Comparison of ENCODE assay signal across 8 cellular contexts in the genomic region with DNA sequence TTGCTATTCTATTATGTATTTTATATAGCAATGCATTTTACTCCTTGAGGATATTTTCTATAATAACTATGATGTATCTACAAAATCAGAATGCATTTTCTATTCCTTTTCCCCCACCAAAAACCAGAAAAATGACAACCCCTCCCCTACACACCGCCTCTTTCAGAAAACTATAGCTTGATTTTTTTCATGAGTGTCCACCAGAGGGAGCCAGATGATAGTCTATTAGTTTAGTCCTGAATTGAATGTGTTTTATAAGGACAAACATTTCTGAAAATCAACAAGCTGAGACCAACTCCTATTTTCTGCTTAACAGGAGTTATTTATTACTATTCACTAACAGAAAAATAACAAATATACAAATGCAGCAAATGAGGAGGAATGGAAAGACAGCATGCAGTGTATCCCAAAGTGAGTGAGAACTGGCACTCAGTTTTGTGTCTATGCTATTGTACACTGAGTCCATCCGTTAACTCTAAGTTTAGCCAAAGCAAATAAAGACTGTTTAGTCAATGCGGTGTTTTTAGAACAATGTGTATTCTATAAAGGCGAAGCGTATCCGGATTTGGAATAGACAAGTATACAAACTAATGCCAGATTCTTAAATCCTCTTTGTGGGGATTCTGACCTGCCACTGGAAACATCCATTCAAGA.
DNase-seq lines count a peak whose midpoint lies in the region; ATAC-seq and TF ChIP-seq lines count a peak whose summit lies in the region.

No MANE protein-coding gene starts in this region.

- no peak for TF ChIP-seq EP300 in transverse colon (IDR thresholded peaks at IDR 0.05; ENCODE audit: low read depth)

- ATAC-seq in lower lobe of right lung = peak; percentile 56 to 59
- no peak for ATAC-seq in HG02973 (IDR thresholded peaks at IDR 0.05; ENCODE audit: unreplicated experiment)

- no peak overlapping the region for H3K4me3 Mint-ChIP-seq in chondrocyte (ENCODE audit: unreplicated experiment)

- peaks cover 22% of the 10 kb centered on the region for H3K4me1 ChIP-seq in lower lobe of right lung
- H3K4me1 ChIP-seq in transverse colon = peaks cover 0 to 3% (median 0%) of the 10 kb centered on the region in 4 donors

- no peak overlapping the region for H3K27ac Mint-ChIP-seq in chondrocyte (ENCODE audit: unreplicated experiment)

- WGBS in transverse colon (ENCODE audit: low coverage in 1 of 2), 2 donors = 44 to 47% methylated on average over 6 of the region's 6 CpGs

- intact Hi-C loops in lower lobe of right lung (cut with DNase I) = loop anchor here (5.0 kb wide), 1 partner anchor 345 kb away; no protein-coding TSS in a partner anchor
- intact Hi-C loops in transverse colon (cut with DNase I; ENCODE audit: low total_unique reads) = loop anchor here (5.0 kb wide), 1 partner anchor 345 kb away; no protein-coding TSS in a partner anchor

- peak; percentile 40 to 63 for DNase-seq in activated CD4-positive, alpha-beta T cell treated with anti-CD3 and anti-CD28 coated beads for 4 hours
- DNase-seq in activated CD4-positive, alpha-beta T cell treated with anti-CD3 and anti-CD28 coated beads for 1 hour = no peak
- DNase-seq in KBM-7 (peak; percentile 79), SHP77 (lab: John Stamatoyannopoulos, UW) (peak; percentile 29 to 41), chondrocyte (ENCODE audit: low spot score) (no peak), lower lobe of right lung (no peak), transverse colon (no peak)

- in situ Hi-C loops in KBM-7 (cut with MboI; ENCODE audit: low pct_unique_long_range_greater_than_20kb, low sequenced_read_pairs) = loop anchor here (10.0 kb wide), 1 partner anchor 342 kb away; no protein-coding TSS in a partner anchor
- in situ Hi-C loops in transverse colon (cut with MboI; ENCODE audit: low pct_ligation_motif_present in 1 of 4, low pct_unique_long_range_greater_than_20kb in 1 of 4, low sequenced_read_pairs in 3 of 4) = loop anchor here in 2 of 4 donors (5.0 kb wide), 2 partner anchors 345 to 355 kb away; no protein-coding TSS in a partner anchor

- H3K4me3 ChIP-seq in lower lobe of right lung (no peak overlapping the region), transverse colon (no peak overlapping the region)

- H3K4me1 Mint-ChIP-seq in chondrocyte (ENCODE audit: low read depth) = no peaks in the 10 kb centered on the region

- no peaks in the 10 kb centered on the region for H3K9me3 Mint-ChIP-seq in chondrocyte (ENCODE audit: low read depth)

- H3K9me3 ChIP-seq in lower lobe of right lung = no peaks in the 10 kb centered on the region
- H3K9me3 ChIP-seq in transverse colon = no peaks in the 10 kb centered on the region

- peaks cover 9% of the 10 kb centered on the region for H3K27me3 Mint-ChIP-seq in chondrocyte (ENCODE audit: low read depth)

- peak; percentile 97 for TF ChIP-seq CTCF in chondrocyte (IDR thresholded peaks at IDR 0.05)
- TF ChIP-seq CTCF in lower lobe of right lung (IDR thresholded peaks at IDR 0.05) = peak; percentile 73
- TF ChIP-seq CTCF in transverse colon (IDR thresholded peaks at IDR 0.05) = peak; percentile 66 to 76 (median 71)

- H3K36me3 Mint-ChIP-seq in chondrocyte (ENCODE audit: low read depth) = no peaks in the 10 kb centered on the region

- TF ChIP-seq POLR2A in transverse colon (IDR thresholded peaks at IDR 0.05) = no peak

- H3K27me3 ChIP-seq in lower lobe of right lung (ENCODE audit: low read depth) (no peaks in the 10 kb centered on the region), transverse colon (no peaks in the 10 kb centered on the region)

- no peak overlapping the region for H3K27ac ChIP-seq in lower lobe of right lung
- no peak overlapping the region for H3K27ac ChIP-seq in transverse colon

- H3K36me3 ChIP-seq in lower lobe of right lung (no peaks in the 10 kb centered on the region), transverse colon (no peaks in the 10 kb centered on the region)

Comparison
In these comparisons a context has a peak if more than half of its experiments do, and no peak if none do; other contexts are left out.
1. DNase-seq: peak in activated CD4-positive, alpha-beta T cell treated with anti-CD3 and anti-CD28 coated beads for 4 hours (2 of 2), KBM-7 (single experiment) and SHP77 (2 of 2); none in activated CD4-positive, alpha-beta T cell treated with anti-CD3 and anti-CD28 coated beads for 1 hour (single experiment), chondrocyte (single experiment), lower lobe of right lung (single experiment) and transverse colon (single experiment).
2. Peak in every context shown above with its lines, with median percentiles within 50 percentile points of each other: CTCF ChIP-seq.